ENCODE assay signal across 12 cellular contexts in the genomic region with DNA sequence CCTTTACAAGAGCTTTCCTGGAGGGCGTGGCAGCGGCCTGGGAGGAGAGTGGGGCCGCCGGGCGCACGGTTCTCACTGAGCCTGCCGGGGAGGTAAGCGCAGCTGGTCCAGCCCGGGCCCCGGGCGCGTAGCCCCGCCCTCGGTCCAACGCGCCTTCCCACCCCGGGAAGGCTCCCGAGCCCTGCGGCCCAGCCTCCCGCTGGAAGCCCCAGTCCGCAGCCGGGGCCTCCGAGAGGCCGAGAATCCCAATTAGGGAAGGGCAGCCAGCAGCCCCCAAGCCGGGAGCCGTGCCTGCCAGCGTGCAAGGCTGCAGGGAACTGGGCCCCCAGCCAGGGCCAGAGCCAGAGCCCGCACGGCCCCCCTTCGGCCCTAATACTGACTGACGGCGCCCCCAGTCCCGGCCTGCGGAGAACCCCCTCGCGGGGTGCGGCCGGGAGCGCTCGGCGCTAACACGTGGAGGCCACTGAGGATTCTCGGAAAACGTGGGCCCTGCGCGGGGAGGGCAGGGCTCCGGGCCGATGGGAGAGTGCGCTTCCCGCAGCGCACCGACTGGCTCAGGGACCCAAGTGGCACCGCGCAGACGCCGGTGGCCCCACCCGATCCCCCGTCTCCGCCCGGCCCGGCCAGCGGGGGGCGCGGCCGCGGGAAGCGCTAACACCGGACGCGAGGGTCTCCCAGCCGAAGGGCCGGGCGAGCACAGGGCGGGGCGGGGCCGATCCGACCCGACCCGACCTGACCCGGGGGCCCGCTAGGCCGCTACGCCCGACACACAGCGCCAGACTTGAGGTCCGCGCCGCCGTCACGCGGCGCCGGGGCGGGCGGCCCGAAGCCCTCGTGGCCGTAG. TPM values are rescaled to one million over a fixed set of nuclear protein-coding genes. Genes with fewer than 3 reads are reported as not detected.
DNase-seq lines count a peak whose midpoint lies in the region; ATAC-seq and TF ChIP-seq lines count a peak whose summit lies in the region.
"Had no signal": no experiment of that assay in that cellular context is flagged by ENCODE, and none has a peak within 500 bp of the region (broad histone marks: within the 10 kb centered on the region; RNA-seq: fewer than 3 reads in every experiment).

No MANE protein-coding gene starts in this region.

- intact Hi-C loops in Right ventricle myocardium superior (cut with DNase I): no loop called here

- H3K27ac Mint-ChIP-seq in activated naive CD4-positive, alpha-beta T cell treated with anti-CD3 and anti-CD28 coated beads, Interleukin-2, amount 10 ng/mL, durations not matched to agents 7 days and 5 days: no peak overlapping the region
- H3K27ac Mint-ChIP-seq: CD4-positive, alpha-beta memory T cell had no signal

- no peak overlapping the region for H3K9ac ChIP-seq in SK-N-MC (ENCODE audit: insufficient read length)
- H3K9ac ChIP-seq: GM23248 had no signal

- peak; percentile 63 for ATAC-seq in Right ventricle myocardium superior (ENCODE audit: poor library complexity)
- peak; percentile 38 for ATAC-seq in omental fat pad (ENCODE audit: low FRiP score)
- no peak for ATAC-seq in HG02678 (IDR thresholded peaks at IDR 0.05; ENCODE audit: unreplicated experiment)
- ATAC-seq in GM21390 (IDR thresholded peaks at IDR 0.05; ENCODE audit: unreplicated experiment): no peak

- no peak overlapping the region for H3K27ac ChIP-seq in SK-N-MC
- H3K27ac ChIP-seq: GM23248 had no signal

- peaks cover 5% of the 10 kb centered on the region for H3K36me3 Mint-ChIP-seq in activated naive CD4-positive, alpha-beta T cell treated with anti-CD3 and anti-CD28 coated beads, Interleukin-2, amount 10 ng/mL, durations not matched to agents 7 days and 5 days

- CTCF ChIA-PET in activated naive CD4-positive, alpha-beta T cell treated with anti-CD3 and anti-CD28 coated beads, Interleukin-2, amount 10 ng/mL, durations not matched to agents 7 days and 5 days (lab: Charles Lee): no interaction called here

- H3K27me3 Mint-ChIP-seq in activated naive CD4-positive, alpha-beta T cell treated with anti-CD3 and anti-CD28 coated beads, Interleukin-2, amount 10 ng/mL, durations not matched to agents 7 days and 5 days: peaks cover 7% of the 10 kb centered on the region

- peak overlapping the region; percentile 47 for H3K4me3 ChIP-seq in SK-N-MC
- H3K4me3 ChIP-seq: GM23248, MG63 had no signal

- TF ChIP-seq CTCF in omental fat pad (IDR thresholded peaks at IDR 0.05): no peak

- no peaks in the 10 kb centered on the region for H3K9me3 ChIP-seq in SK-N-MC (ENCODE audit: low read depth, low read length)
- H3K9me3 ChIP-seq: MG63 had no signal

- H3K4me3 Mint-ChIP-seq in activated naive CD4-positive, alpha-beta T cell treated with anti-CD3 and anti-CD28 coated beads, Interleukin-2, amount 10 ng/mL, durations not matched to agents 7 days and 5 days: no peak overlapping the region
- H3K4me3 Mint-ChIP-seq: CD4-positive, alpha-beta memory T cell had no signal

- H3K36me3 ChIP-seq in SK-N-MC (ENCODE audit: insufficient read depth, low read length): peaks cover 34% of the 10 kb centered on the region

- peak; percentile 63 for DNase-seq in AG08396 (ENCODE audit: low spot score)
- no peak for DNase-seq in SK-N-MC (ENCODE audit: low read depth, low spot score)
- peak; percentile 69 for DNase-seq in Right ventricle myocardium superior
- DNase-seq in omental fat pad (ENCODE audit: low spot score): no peak
- DNase-seq in activated naive CD4-positive, alpha-beta T cell treated with anti-CD3 and anti-CD28 coated beads, Interleukin-2, amount 10 ng/mL, durations not matched to agents 7 days and 5 days: no peak
- no peak for DNase-seq in DMS114 treated with DMSO at 0.1 percent for 48 hours (lab: John Stamatoyannopoulos, UW; ENCODE audit: unreplicated experiment)
- DNase-seq: CD4-positive, alpha-beta memory T cell; GM23248; MG63; stimulated activated naive CD4-positive, alpha-beta T cell had no signal

- H3K4me1 Mint-ChIP-seq in activated naive CD4-positive, alpha-beta T cell treated with anti-CD3 and anti-CD28 coated beads, Interleukin-2, amount 10 ng/mL, durations not matched to agents 7 days and 5 days: peaks cover 9% of the 10 kb centered on the region

- H3K9me3 Mint-ChIP-seq in activated naive CD4-positive, alpha-beta T cell treated with anti-CD3 and anti-CD28 coated beads, Interleukin-2, amount 10 ng/mL, durations not matched to agents 7 days and 5 days: no peaks in the 10 kb centered on the region

RNA-seq across cellular contexts. Expression of gene ZFTA, which starts 5.7 kb away (rescaled TPM):
- total RNA-seq in Right ventricle myocardium superior (12.5 TPM), omental fat pad (10 to 100 TPM; 10.7 to 18.3 (median 15.6) TPM)

RNA-seq across cellular contexts. Expression of gene SPINDOC, which starts 50.4 kb away (rescaled TPM):
- total RNA-seq in Right ventricle myocardium superior (11.3 TPM), omental fat pad (10 to 100 TPM in 1 of 4 donors, 1 to 10 TPM in 3; 7.3 to 12.8 (median 8.6) TPM)

Comparison
In these comparisons a context has a peak if more than half of its experiments do, and no peak if none do; other contexts are left out.
1. DNase-seq: peak in AG08396 (single experiment) and Right ventricle myocardium superior (single experiment); none in SK-N-MC (single experiment), omental fat pad (single experiment), activated naive CD4-positive, alpha-beta T cell treated with anti-CD3 and anti-CD28 coated beads, Interleukin-2, amount 10 ng/mL, durations not matched to agents 7 days and 5 days (single experiment) and DMS114 treated with DMSO at 0.1 percent for 48 hours (single experiment).
2. ATAC-seq: peak in Right ventricle myocardium superior (single experiment) and omental fat pad (single experiment); none in HG02678 (single experiment) and GM21390 (single experiment).